In the genomic region with DNA sequence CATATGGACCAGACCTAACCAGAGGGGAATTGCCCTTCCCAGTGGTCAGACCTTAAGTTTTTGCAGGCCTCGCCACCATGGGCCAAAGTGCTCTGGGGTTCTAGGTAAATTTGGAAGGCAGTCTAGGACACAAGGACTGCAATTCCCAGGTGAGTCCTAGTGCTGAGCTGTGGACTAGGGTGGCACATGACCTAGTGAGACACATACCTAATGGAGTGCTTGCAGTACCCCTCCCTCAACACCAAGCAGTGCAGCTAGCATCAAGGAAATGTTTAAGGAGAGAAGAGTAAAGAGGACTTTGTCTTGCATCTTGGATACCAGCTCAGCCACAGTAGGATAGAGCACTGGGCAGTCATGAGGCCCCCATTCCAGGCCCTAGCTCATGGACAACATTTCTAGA, we compare ENCODE assay signal across 23 cellular contexts.
"Had no signal": no experiment of that assay in that cellular context is flagged by ENCODE, and none has a peak within 500 bp of the region (broad histone marks: within the 10 kb centered on the region; RNA-seq: fewer than 3 reads in every experiment).

No MANE protein-coding gene starts in this region.

- H3K4me1 Mint-ChIP-seq: naive thymus-derived CD4-positive, alpha-beta T cell; nephron; neural progenitor cell; stimulated activated naive B cell treated with anti-CD40 and anti-IgM and Interleukin-4, amounts not matched to agents 10 μg/mL and 1 μg/mL and 100 μg/mL, for 72 hours had no signal

- H3K27me3 Mint-ChIP-seq: effector memory CD8-positive, alpha-beta T cell; naive thymus-derived CD4-positive, alpha-beta T cell; progenitor cell of endocrine pancreas; stimulated activated naive B cell treated with anti-CD40 and anti-IgM and Interleukin-4, amounts not matched to agents 10 μg/mL and 1 μg/mL and 100 μg/mL, for 72 hours had no signal

- H3K27ac Mint-ChIP-seq: effector memory CD8-positive, alpha-beta T cell; naive thymus-derived CD4-positive, alpha-beta T cell; nephron; neural progenitor cell; progenitor cell of endocrine pancreas; stimulated activated naive B cell treated with anti-CD40 and anti-IgM and Interleukin-4, amounts not matched to agents 10 μg/mL and 1 μg/mL and 100 μg/mL, for 72 hours had no signal

- ATAC-seq: effector memory CD8-positive, alpha-beta T cell; left lobe of liver; naive thymus-derived CD4-positive, alpha-beta T cell; right lobe of liver; stimulated activated naive B cell treated with anti-CD40 and anti-IgM and Interleukin-4, amounts not matched to agents 10 μg/mL and 1 μg/mL and 100 μg/mL, for 72 hours had no signal

- H3K36me3 ChIP-seq: esophagus squamous epithelium, neural progenitor cell, right lobe of liver, stomach, thyroid gland, vagina had no signal

- H3K4me3 ChIP-seq: esophagus squamous epithelium, neural progenitor cell, right lobe of liver, stomach, thyroid gland, vagina had no signal

- H3K27me3 ChIP-seq: esophagus squamous epithelium, neural progenitor cell, right lobe of liver, stomach, thyroid gland, vagina had no signal

- DNase-seq: cortex of kidney; effector memory CD8-positive, alpha-beta T cell; erythroblast; esophagus squamous epithelium; hypothalamus; kidney; mesenchymal stem cell; midbrain; naive thymus-derived CD4-positive, alpha-beta T cell; right lobe of liver; small intestine; stimulated activated CD4-positive, alpha-beta T cell treated with anti-CD3 and anti-CD28 coated beads, Interleukin-15, amount 100 ng/mL, for 24 hours; stimulated activated CD4-positive, alpha-beta T cell treated with anti-CD3 and anti-CD28 coated beads, Interleukin-2, amount 100 ng/mL, for 48 hours; stimulated activated naive B cell treated with anti-CD40 and anti-IgM and Interleukin-4, amounts not matched to agents 10 μg/mL and 1 μg/mL and 100 μg/mL, for 72 hours; stomach; thyroid gland; trophoblast cell had no signal

- H3K36me3 Mint-ChIP-seq: neural progenitor cell had no signal

- H3K4me3 Mint-ChIP-seq: effector memory CD8-positive, alpha-beta T cell; naive thymus-derived CD4-positive, alpha-beta T cell; nephron; neural progenitor cell; stimulated activated naive B cell treated with anti-CD40 and anti-IgM and Interleukin-4, amounts not matched to agents 10 μg/mL and 1 μg/mL and 100 μg/mL, for 72 hours had no signal

- H3K4me1 ChIP-seq: esophagus squamous epithelium, neural progenitor cell, parathyroid adenoma, right lobe of liver, stomach, thyroid gland, vagina had no signal

- H3K27ac ChIP-seq: esophagus squamous epithelium, neural progenitor cell, parathyroid adenoma, right lobe of liver, stomach, thyroid gland, vagina had no signal

- H3K9me3 ChIP-seq: esophagus squamous epithelium, right lobe of liver, thyroid gland, vagina had no signal
